Comparison of ENCODE assay signal across 8 cellular contexts in genomic region chr15:40291088-40291574, GRCh38. TPM values are rescaled to one million over a fixed set of nuclear protein-coding genes. Genes with fewer than 3 reads are reported as not detected.
DNase-seq lines count a peak whose midpoint lies in the region; TF ChIP-seq lines count a peak whose summit lies in the region.

No MANE protein-coding gene starts in this region.

- CTCF ChIA-PET in OCI-LY7 (lab: Charles Lee; ENCODE audit: unreplicated experiment) = no interaction called here
- CTCF ChIA-PET in activated naive CD4-positive, alpha-beta T cell treated with anti-CD3 and anti-CD28 coated beads, Interleukin-2, amount 10 ng/mL, durations not matched to agents 7 days and 5 days (lab: Charles Lee) = interaction anchor here (0.7 to 8.5 kb wide), 4 partner anchors 12 to 53 kb away, joined by 3 to 81 read pairs (median 13); partner anchors contain the start of gene PLCB2

- POLR2A ChIA-PET in OCI-LY7 (lab: Charles Lee) = no interaction called here

- H3K4me1 ChIP-seq in OCI-LY7 (ENCODE audit: insufficient read depth, low read length, poor library complexity, severe bottlenecking) = peaks cover 7% of the 10 kb centered on the region

- TF ChIP-seq CTCF in fibroblast of villous mesenchyme (IDR thresholded peaks at IDR 0.05; ENCODE audit: insufficient read depth, low read depth, low read length) (no peak), progenitor cell of endocrine pancreas (IDR thresholded peaks at IDR 0.05; ENCODE audit: unreplicated experiment) (no peak), OCI-LY7 (conservative IDR thresholded peaks at IDR 0.05; ENCODE audit: low read length) (no peak)

- no peaks in the 10 kb centered on the region for H3K9me3 ChIP-seq in OCI-LY7 (ENCODE audit: low read length)

- peaks cover 1% of the 10 kb centered on the region for H3K4me1 Mint-ChIP-seq in progenitor cell of endocrine pancreas (ENCODE audit: low read depth)
- no peaks in the 10 kb centered on the region for H3K4me1 Mint-ChIP-seq in activated naive CD4-positive, alpha-beta T cell treated with anti-CD3 and anti-CD28 coated beads, Interleukin-2, amount 10 ng/mL, durations not matched to agents 7 days and 5 days

- no peak overlapping the region for H3K27ac Mint-ChIP-seq in progenitor cell of endocrine pancreas
- no peak overlapping the region for H3K27ac Mint-ChIP-seq in activated naive CD4-positive, alpha-beta T cell treated with anti-CD3 and anti-CD28 coated beads, Interleukin-2, amount 10 ng/mL, durations not matched to agents 7 days and 5 days

- peak; percentile 30 for DNase-seq in GOT3 (lab: John Stamatoyannopoulos, UW)
- DNase-seq in RKO (ENCODE audit: low spot score) = peak; percentile 46
- peak; percentile 65 for DNase-seq in fibroblast of villous mesenchyme (ENCODE audit: low read depth)
- peak; percentile 44 for DNase-seq in progenitor cell of endocrine pancreas (ENCODE audit: low spot score, unreplicated experiment)
- DNase-seq in UCSD-AML1 (lab: John Stamatoyannopoulos, UW; ENCODE audit: unreplicated experiment) = no peak
- DNase-seq in activated CD4-positive, CD25-positive, alpha-beta regulatory T cell (lab: John Stamatoyannopoulos, UW) = no peak
- DNase-seq in OCI-LY7 (ENCODE audit: low spot score) = no peak
- no peak for DNase-seq in activated naive CD4-positive, alpha-beta T cell treated with anti-CD3 and anti-CD28 coated beads, Interleukin-2, amount 10 ng/mL, durations not matched to agents 7 days and 5 days

- intact Hi-C loops in OCI-LY7 (cut with micrococcal nuclease; ENCODE audit: unreplicated experiment) = no loop called here

- H2AFZ ChIP-seq in OCI-LY7 (ENCODE audit: low read length) = no peak overlapping the region

- no peaks in the 10 kb centered on the region for H4K20me1 ChIP-seq in OCI-LY7 (ENCODE audit: insufficient read depth, low read length)

- H3K27me3 Mint-ChIP-seq in progenitor cell of endocrine pancreas = peaks cover 79% of the 10 kb centered on the region
- no peaks in the 10 kb centered on the region for H3K27me3 Mint-ChIP-seq in activated naive CD4-positive, alpha-beta T cell treated with anti-CD3 and anti-CD28 coated beads, Interleukin-2, amount 10 ng/mL, durations not matched to agents 7 days and 5 days

- no peak overlapping the region for H3K4me2 ChIP-seq in OCI-LY7 (ENCODE audit: low read length)

- BruUV-seq in OCI-LY7 (replicated peaks; lab: Mats Ljungman, UMichigan) = no TSS peak

- H3K36me3 Mint-ChIP-seq in progenitor cell of endocrine pancreas (ENCODE audit: insufficient read depth) = no peaks in the 10 kb centered on the region
- peaks cover 17% of the 10 kb centered on the region for H3K36me3 Mint-ChIP-seq in activated naive CD4-positive, alpha-beta T cell treated with anti-CD3 and anti-CD28 coated beads, Interleukin-2, amount 10 ng/mL, durations not matched to agents 7 days and 5 days

- H3K36me3 ChIP-seq in OCI-LY7 (ENCODE audit: insufficient read depth, low read length) = no peaks in the 10 kb centered on the region

- H3K9me2 ChIP-seq in OCI-LY7 (ENCODE audit: insufficient read depth, low read length) = no peaks in the 10 kb centered on the region

- H3K27ac ChIP-seq in OCI-LY7 (ENCODE audit: low read depth, low read length, poor library complexity, severe bottlenecking) = no peak overlapping the region

- H3K4me3 ChIP-seq in fibroblast of villous mesenchyme (ENCODE audit: low read depth, low read length) = peak overlapping the region; percentile 38
- no peak overlapping the region for H3K4me3 ChIP-seq in OCI-LY7 (ENCODE audit: low read depth, low read length, poor library complexity, severe bottlenecking)

- H3K79me2 ChIP-seq in OCI-LY7 (ENCODE audit: insufficient read depth, low read depth, low read length) = no peaks in the 10 kb centered on the region

- H3K9me3 Mint-ChIP-seq in progenitor cell of endocrine pancreas (ENCODE audit: low read depth) = no peaks in the 10 kb centered on the region
- H3K9me3 Mint-ChIP-seq in activated naive CD4-positive, alpha-beta T cell treated with anti-CD3 and anti-CD28 coated beads, Interleukin-2, amount 10 ng/mL, durations not matched to agents 7 days and 5 days = no peaks in the 10 kb centered on the region

- H3K4me3 Mint-ChIP-seq in progenitor cell of endocrine pancreas (ENCODE audit: low read depth) = no peak overlapping the region
- no peak overlapping the region for H3K4me3 Mint-ChIP-seq in activated naive CD4-positive, alpha-beta T cell treated with anti-CD3 and anti-CD28 coated beads, Interleukin-2, amount 10 ng/mL, durations not matched to agents 7 days and 5 days

RNA-seq across cellular contexts. Expression of gene ANKRD63, which starts 8.3 kb away (rescaled TPM):
- total RNA-seq in fibroblast of villous mesenchyme (not detected in 2 replicates), progenitor cell of endocrine pancreas (not detected in 2 replicates), OCI-LY7 (2022) (not detected in 2 replicates)
- not detected in 2 replicates for total RNA-seq in OCI-LY7 (2014; rRNA removed; shearing (Covaris generic))

RNA-seq across cellular contexts. Expression of gene PLCB2, which starts 16.6 kb away (rescaled TPM):
- total RNA-seq in fibroblast of villous mesenchyme (0.43 and 0.64 TPM in 2 replicates), progenitor cell of endocrine pancreas (2.5 and 2.8 TPM in 2 replicates), OCI-LY7 (2022) (9.2 and 9.6 TPM in 2 replicates)
- not detected in 2 replicates for total RNA-seq in OCI-LY7 (2014; rRNA removed; shearing (Covaris generic))

RNA-seq across cellular contexts. Expression of gene INAFM2, which starts 32.4 kb away (rescaled TPM):
- total RNA-seq in fibroblast of villous mesenchyme (11.9 and 16.8 TPM in 2 replicates), progenitor cell of endocrine pancreas (12.9 and 14.9 TPM in 2 replicates), OCI-LY7 (2022) (4.4 and 5.3 TPM in 2 replicates)
- total RNA-seq in OCI-LY7 (2014; rRNA removed; shearing (Covaris generic)) = 1.1 and 3.3 TPM in 2 replicates

RNA-seq across cellular contexts. Expression of gene CCDC9B, which starts 49.6 kb away (rescaled TPM):
- total RNA-seq in fibroblast of villous mesenchyme (35.4 and 40.3 TPM in 2 replicates), progenitor cell of endocrine pancreas (0.07 and 0.11 TPM in 2 replicates), OCI-LY7 (2022) (1.4 TPM in 2 replicates)
- total RNA-seq in OCI-LY7 (2014; rRNA removed; shearing (Covaris generic)) = 0.15 TPM in 1 of 2 replicates, not detected in the other

RNA-seq across cellular contexts. Expression of gene PAK6, which starts 52.3 kb away (rescaled TPM):
- total RNA-seq in fibroblast of villous mesenchyme (under 0.01 TPM in 2 replicates), progenitor cell of endocrine pancreas (13.2 and 13.8 TPM in 2 replicates), OCI-LY7 (2022) (not detected in 2 replicates)
- total RNA-seq in OCI-LY7 (2014; rRNA removed; shearing (Covaris generic)) = 0.03 and 0.10 TPM in 2 replicates

Comparison
In these comparisons a context has a peak if more than half of its experiments do, and no peak if none do; other contexts are left out.
1. DNase-seq: peak in GOT3 (single experiment), RKO (single experiment), fibroblast of villous mesenchyme (single experiment) and progenitor cell of endocrine pancreas (single experiment); none in UCSD-AML1 (single experiment), activated CD4-positive, CD25-positive, alpha-beta regulatory T cell (0 of 4), OCI-LY7 (single experiment) and activated naive CD4-positive, alpha-beta T cell treated with anti-CD3 and anti-CD28 coated beads, Interleukin-2, amount 10 ng/mL, durations not matched to agents 7 days and 5 days (single experiment).